8 cellular contexts compared by ENCODE assay signal in the genomic region with DNA sequence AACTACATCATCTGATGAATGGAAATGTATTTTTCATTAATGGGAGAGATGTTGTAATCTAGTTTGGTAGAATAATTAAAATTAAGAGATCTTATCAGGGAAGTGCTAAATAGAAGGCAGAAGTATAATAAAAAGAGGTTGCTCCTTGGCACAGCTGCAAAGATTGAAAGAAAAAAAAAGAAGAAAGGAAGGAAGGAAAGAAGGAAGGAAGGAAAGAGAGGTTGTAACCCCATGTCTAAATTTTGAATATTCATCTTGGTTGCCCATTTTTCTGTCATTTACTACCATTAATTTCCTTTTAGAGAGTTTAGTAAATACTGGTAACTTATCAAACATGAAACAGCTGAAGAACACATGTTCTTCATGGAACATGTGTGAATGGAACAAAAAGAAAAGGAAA. TPM values are rescaled to one million over a fixed set of nuclear protein-coding genes. Genes with fewer than 3 reads are reported as not detected.
DNase-seq lines count a peak whose midpoint lies in the region; ATAC-seq and TF ChIP-seq lines count a peak whose summit lies in the region.

No MANE protein-coding gene starts in this region.

- H3K27ac ChIP-seq in BLaER1 treated with 17β-estradiol and CSF1 and Interleukin-3, amounts not matched to agents 10 nM and 100 nM, result peak overlapping the region; percentile 81 to 94 (median 89)
- peak overlapping the region; percentile 80 for H3K27ac ChIP-seq in colonic mucosa
- H3K27ac ChIP-seq in neural cell (ENCODE audit: low read length), result no peak overlapping the region
- H3K27ac ChIP-seq in mesendoderm (ENCODE audit: low read depth, low read length), result no peak overlapping the region

- peak overlapping the region; percentile 72 to 91 (median 82) for H3K4me2 ChIP-seq in BLaER1 treated with 17β-estradiol and CSF1 and Interleukin-3, amounts not matched to agents 10 nM and 100 nM
- no peak overlapping the region for H3K4me2 ChIP-seq in neural cell (ENCODE audit: low read length)
- no peak overlapping the region for H3K4me2 ChIP-seq in mesendoderm (ENCODE audit: low read length)

- no peaks in the 10 kb centered on the region for H3K79me2 ChIP-seq in neural cell (replicated peaks; ENCODE audit: insufficient read depth, low read length)
- no peaks in the 10 kb centered on the region for H3K79me2 ChIP-seq in mesendoderm (ENCODE audit: control insufficient read depth, insufficient read depth, low read length)

- H2BK15ac ChIP-seq in mesendoderm (replicated peaks; ENCODE audit: low read depth), result no peak overlapping the region

- no peak for TF ChIP-seq EP300 in neural cell (conservative IDR thresholded peaks at IDR 0.05; ENCODE audit: poor library complexity, severe bottlenecking)

- H3F3A ChIP-seq in neural cell (ENCODE audit: insufficient read depth, low read length, poor library complexity, severe bottlenecking), result peaks cover 7% of the 10 kb centered on the region

- H4K8ac ChIP-seq in mesendoderm (ENCODE audit: low read depth, low read length), result no peak overlapping the region

- intact Hi-C loops in colonic mucosa (cut with DNase I), result no loop called here

- no peak overlapping the region for H2BK5ac ChIP-seq in mesendoderm (ENCODE audit: low read length)

- H3K4me3 ChIP-seq in BLaER1 treated with 17β-estradiol and CSF1 and Interleukin-3, amounts not matched to agents 10 nM and 100 nM, result peak overlapping the region; percentile 51 to 72 (median 64)
- peak overlapping the region; percentile 55 for H3K4me3 ChIP-seq in LNCaP clone FGC (ENCODE audit: low read depth, low read length)
- H3K4me3 ChIP-seq in colonic mucosa, result peak overlapping the region; percentile 45
- peak overlapping the region; percentile 67 for H3K4me3 ChIP-seq in neural cell (ENCODE audit: low read length)
- H3K4me3 ChIP-seq in mesendoderm (ENCODE audit: low read length), result no peak overlapping the region

- H3K9me2 ChIP-seq in neural cell (ENCODE audit: insufficient read depth, low read length), result no peaks in the 10 kb centered on the region

- no peaks in the 10 kb centered on the region for H4K20me1 ChIP-seq in BLaER1 treated with 17β-estradiol and CSF1 and Interleukin-3, amounts not matched to agents 10 nM and 100 nM
- H4K20me1 ChIP-seq in neural cell (ENCODE audit: insufficient read depth), result no peaks in the 10 kb centered on the region

- no peak overlapping the region for H2BK120ac ChIP-seq in mesendoderm (ENCODE audit: low read depth, low read length)

- no peak overlapping the region for H3K23ac ChIP-seq in mesendoderm (ENCODE audit: low read length)

- H3K4ac ChIP-seq in mesendoderm (ENCODE audit: low read depth, low read length), result no peak overlapping the region

- H2AFZ ChIP-seq in neural cell (ENCODE audit: low read depth, low read length), result peak overlapping the region; percentile 36

- DNase-seq in LNCaP clone FGC (ENCODE audit: low read depth) (no peak), colonic mucosa (no peak), mesendoderm (no peak), RKO (ENCODE audit: low spot score) (no peak), SHP77 treated with DMSO at 0.1 percent for 48 hours (lab: John Stamatoyannopoulos, UW) (no peak)

- no peaks in the 10 kb centered on the region for H3K27me3 ChIP-seq in BLaER1 treated with 17β-estradiol and CSF1 and Interleukin-3, amounts not matched to agents 10 nM and 100 nM
- H3K27me3 ChIP-seq in colonic mucosa, result no peaks in the 10 kb centered on the region
- H3K27me3 ChIP-seq in neural cell (ENCODE audit: insufficient read depth, low read depth, low read length), result no peaks in the 10 kb centered on the region
- no peaks in the 10 kb centered on the region for H3K27me3 ChIP-seq in mesendoderm (ENCODE audit: insufficient read depth, low read length, poor library complexity)

- TF ChIP-seq RAD21 in neural cell (conservative IDR thresholded peaks at IDR 0.05), result no peak

- H3K36me3 ChIP-seq in BLaER1 treated with 17β-estradiol and CSF1 and Interleukin-3, amounts not matched to agents 10 nM and 100 nM, result no peaks in the 10 kb centered on the region
- H3K36me3 ChIP-seq in colonic mucosa (no peaks in the 10 kb centered on the region), neural cell (ENCODE audit: insufficient read depth, low read length) (no peaks in the 10 kb centered on the region), mesendoderm (ENCODE audit: control insufficient read depth, insufficient read depth, low read length) (no peaks in the 10 kb centered on the region)

- TF ChIP-seq CTCF in LNCaP clone FGC (IDR thresholded peaks at IDR 0.05; ENCODE audit: control insufficient read depth, extremely low read depth, insufficient read depth), result no peak
- TF ChIP-seq CTCF in colonic mucosa (IDR thresholded peaks at IDR 0.05), result no peak
- no peak for TF ChIP-seq CTCF in neural cell (IDR thresholded peaks at IDR 0.05; ENCODE audit: poor library complexity, severe bottlenecking)

- H3K18ac ChIP-seq in mesendoderm (ENCODE audit: low read length), result no peak overlapping the region

- H3K56ac ChIP-seq in mesendoderm (ENCODE audit: low read length), result no peak overlapping the region

- no peaks in the 10 kb centered on the region for H3K79me1 ChIP-seq in mesendoderm (ENCODE audit: low read length)

- ATAC-seq in HG02571 (IDR thresholded peaks at IDR 0.05; ENCODE audit: unreplicated experiment), result no peak

- H3K9me3 ChIP-seq in BLaER1 treated with 17β-estradiol and CSF1 and Interleukin-3, amounts not matched to agents 10 nM and 100 nM (replicated peaks in 1 of 11), result peaks cover 0 to 15% (median 9%) of the 10 kb centered on the region in 11 experiments; a peak in 14 of 22 replicates
- H3K9me3 ChIP-seq in colonic mucosa (no peaks in the 10 kb centered on the region), neural cell (ENCODE audit: low read length) (no peaks in the 10 kb centered on the region)

- peak overlapping the region; percentile 76 to 85 (median 83) for H3K9ac ChIP-seq in BLaER1 treated with 17β-estradiol and CSF1 and Interleukin-3, amounts not matched to agents 10 nM and 100 nM
- H3K9ac ChIP-seq in colonic mucosa (ENCODE audit: low read depth in 2 of 2, low read length in 2 of 2), result peak overlapping the region in 1 of 2 donors; percentile 80
- peak overlapping the region; percentile 4 for H3K9ac ChIP-seq in neural cell (ENCODE audit: low read length)
- H3K9ac ChIP-seq in mesendoderm (ENCODE audit: low read length), result no peak overlapping the region

- H3K4me1 ChIP-seq in BLaER1 treated with 17β-estradiol and CSF1 and Interleukin-3, amounts not matched to agents 10 nM and 100 nM, result peaks cover 48 to 74% (median 57%) of the 10 kb centered on the region in 10 experiments
- H3K4me1 ChIP-seq in colonic mucosa (no peaks in the 10 kb centered on the region), mesendoderm (ENCODE audit: control insufficient read depth, low read depth, low read length) (no peaks in the 10 kb centered on the region)

- no peak overlapping the region for H4K5ac ChIP-seq in mesendoderm (ENCODE audit: low read length)

- no peak overlapping the region for H2AK5ac ChIP-seq in mesendoderm (ENCODE audit: low read length)

TF ChIP-seq in neural cell, 6 proteins besides CTCF, POLR2A, EP300 and RAD21:
- no peak for TF ChIP-seq POLR2AphosphoS5 (IDR thresholded peaks at IDR 0.05)
- TF ChIP-seq MXI1 (conservative IDR thresholded peaks at IDR 0.05; ENCODE audit: poor library complexity, severe bottlenecking), result no peak
- no peak for TF ChIP-seq SMC3 (conservative IDR thresholded peaks at IDR 0.05; ENCODE audit: poor library complexity)
- no peak for TF ChIP-seq REST (IDR thresholded peaks at IDR 0.05; ENCODE audit: borderline replicate concordance)
- no peak for TF ChIP-seq EZH2 (IDR thresholded peaks at IDR 0.05; ENCODE audit: borderline replicate concordance, insufficient read depth, low read length, poor library complexity, severe bottlenecking)
- no peak for TF ChIP-seq TAF1 (IDR thresholded peaks at IDR 0.05; ENCODE audit: low read depth)

RNA-seq across cellular contexts. Expression of gene MDM4, which starts 10.5 kb away (rescaled TPM):
- total RNA-seq in colonic mucosa, result 10 to 100 TPM; 43.7 to 49.8 TPM
- 36.8 and 40.5 TPM in 2 replicates for polyA plus RNA-seq in neural cell
- polyA minus RNA-seq in neural cell, result 65.7 and 83.3 TPM in 2 replicates
- polyA plus RNA-seq in mesendoderm (2013, experiment 1 of 2), result 10.9 TPM
- polyA plus RNA-seq in mesendoderm (2013, experiment 2 of 2), result 10.7 TPM

RNA-seq across cellular contexts. Expression of gene PIK3C2B, which starts 11.1 kb away (rescaled TPM):
- 10 to 100 TPM; 67.6 to 85.5 TPM for total RNA-seq in colonic mucosa
- polyA plus RNA-seq in neural cell, result 23.7 and 28.7 TPM in 2 replicates
- polyA minus RNA-seq in neural cell, result 50.8 and 52.6 TPM in 2 replicates
- 6.1 TPM for polyA plus RNA-seq in mesendoderm (2013, experiment 1 of 2)
- polyA plus RNA-seq in mesendoderm (2013, experiment 2 of 2), result 6.1 TPM

Comparison
In these comparisons a context has a peak if more than half of its experiments do, and no peak if none do; other contexts are left out.
1. H3K27ac ChIP-seq: peak in BLaER1 treated with 17β-estradiol and CSF1 and Interleukin-3, amounts not matched to agents 10 nM and 100 nM (11 of 11) and colonic mucosa (single experiment); none in neural cell (single experiment) and mesendoderm (single experiment).
2. H3K4me2 ChIP-seq: peak in BLaER1 treated with 17β-estradiol and CSF1 and Interleukin-3, amounts not matched to agents 10 nM and 100 nM (11 of 11); none in neural cell (single experiment) and mesendoderm (single experiment).